Comparison of ENCODE assay signal across 11 cellular contexts in genomic region chr15:66939016-66939415, GRCh38.
DNase-seq lines count a peak whose midpoint lies in the region; ATAC-seq and TF ChIP-seq lines count a peak whose summit lies in the region.
"Had no signal": no experiment of that assay in that cellular context is flagged by ENCODE, and none has a peak within 500 bp of the region (broad histone marks: within the 10 kb centered on the region; RNA-seq: fewer than 3 reads in every experiment).

No MANE protein-coding gene starts in this region.

- 0 out of 2 replicates have a peak overlapping the region, but pooled peaks have one; percentile 6 for H3K23ac ChIP-seq in IMR-90 (ENCODE audit: low read depth, low read length)

- in situ Hi-C loops in IMR-90 (cut with MboI; ENCODE audit: low sequenced_read_pairs): no loop called here

- no peak overlapping the region for H3K14ac ChIP-seq in IMR-90 (replicated peaks; ENCODE audit: low read depth, low read length)

- H3K79me1 ChIP-seq in IMR-90 (ENCODE audit: low read depth in 1 of 2, low read length in 2 of 2): no peaks in the 10 kb centered on the region

- TF ChIP-seq POLR2A in IMR-90 (IDR thresholded peaks at IDR 0.05; ENCODE audit: low read depth, low read length) (no peak), sigmoid colon (IDR thresholded peaks at IDR 0.05) (no peak)

- peaks cover 8% of the 10 kb centered on the region for H3K4me1 Mint-ChIP-seq in endodermal cell
- H3K4me1 Mint-ChIP-seq: CD4-positive, CD25-positive, alpha-beta regulatory T cell had no signal

- no peak overlapping the region for H2BK20ac ChIP-seq in IMR-90 (ENCODE audit: low read depth, low read length)

- no peak overlapping the region for H3K4me3 Mint-ChIP-seq in endodermal cell
- H3K4me3 Mint-ChIP-seq: CD4-positive, CD25-positive, alpha-beta regulatory T cell; HFFc6 had no signal

- no peak for TF ChIP-seq EP300 in sigmoid colon (IDR thresholded peaks at IDR 0.05)

- H3K4me2 ChIP-seq in BLaER1 (peak overlapping the region; percentile 62), IMR-90 (ENCODE audit: low read depth, low read length) (no peak overlapping the region)

- H3K27me3 Mint-ChIP-seq in endodermal cell (ENCODE audit: insufficient read depth): peaks cover 8% of the 10 kb centered on the region
- H3K27me3 Mint-ChIP-seq: CD4-positive, CD25-positive, alpha-beta regulatory T cell had no signal

- no peak overlapping the region for H4K5ac ChIP-seq in IMR-90 (ENCODE audit: low read depth, low read length)

- ATAC-seq in IMR-90 (ENCODE audit: low read depth): no peak

- H3K4me3 ChIP-seq in BLaER1 (no peak overlapping the region), IMR-90 (ENCODE audit: insufficient read depth, low read depth, low read length) (no peak overlapping the region), endodermal cell (ENCODE audit: low read length) (no peak overlapping the region), sigmoid colon (no peak overlapping the region)
- H3K4me3 ChIP-seq: HAP-1 had no signal

- peaks cover 6% of the 10 kb centered on the region; the same call in 1 of the 2 replicates for H3K9me1 ChIP-seq in IMR-90 (ENCODE audit: insufficient read depth, low read length)

- no peak overlapping the region for H3K56ac ChIP-seq in IMR-90 (ENCODE audit: extremely low read depth, insufficient read depth, low read length)

- H3K9me3 Mint-ChIP-seq in endodermal cell: peaks cover 28% of the 10 kb centered on the region

- POLR2A ChIA-PET in IMR-90 (lab: Charles Lee; ENCODE audit: unreplicated experiment): no interaction called here

- dilution Hi-C loops in IMR-90 (cut with HindIII; ENCODE audit: low sequenced_read_pairs, unreplicated experiment): no loop called here

- no peak overlapping the region for H2AK9ac ChIP-seq in IMR-90 (replicated peaks; ENCODE audit: low read depth, low read length, poor library complexity)

- WGBS in IMR-90 (ENCODE audit: extremely low coverage in 2 of 2, insufficient read length in 1 of 2), 2 experiments: 100% methylated on average over 1 of the region's 3 CpGs; no CpG with 5 or more reads in 1 of the 2 experiments
- 97 to 100% methylated on average over 3 of the region's 3 CpGs for WGBS in endodermal cell (ENCODE audit: insufficient coverage in 1 of 2, insufficient read length in 1 of 2), 2 experiments
- 92 to 95% methylated on average over 3 of the region's 3 CpGs for WGBS in sigmoid colon, 2 donors

- H3K4ac ChIP-seq in IMR-90 (ENCODE audit: low read depth, low read length): no peak overlapping the region

- H3K9ac ChIP-seq in BLaER1: no peak overlapping the region
- H3K9ac ChIP-seq in IMR-90 (ENCODE audit: low read depth, low read length): no peak overlapping the region
- no peak overlapping the region for H3K9ac ChIP-seq in endodermal cell (ENCODE audit: extremely low read depth, low read length, poor library complexity, severe bottlenecking)

- H2AK5ac ChIP-seq in IMR-90 (ENCODE audit: low read depth, low read length): 0 out of 2 replicates have a peak overlapping the region, but pooled peaks have one; percentile 9

- no peak overlapping the region for H2BK120ac ChIP-seq in IMR-90 (ENCODE audit: low read depth, low read length)

- TF ChIP-seq CTCF in IMR-90 (conservative IDR thresholded peaks at IDR 0.05; ENCODE audit: low read depth, low read length) (no peak), endodermal cell (conservative IDR thresholded peaks at IDR 0.05) (no peak), sigmoid colon (IDR thresholded peaks at IDR 0.05) (no peak)

- H3K27ac ChIP-seq in BLaER1: no peak overlapping the region
- no peak overlapping the region for H3K27ac ChIP-seq in IMR-90 (ENCODE audit: insufficient read depth, low read length)
- H3K27ac ChIP-seq in endodermal cell (ENCODE audit: low read depth, low read length): no peak overlapping the region
- no peak overlapping the region for H3K27ac ChIP-seq in sigmoid colon

- no peak overlapping the region for H3K18ac ChIP-seq in IMR-90 (ENCODE audit: low read depth, low read length)

- no peak overlapping the region for H2BK5ac ChIP-seq in IMR-90 (ENCODE audit: low read depth, low read length, poor library complexity, severe bottlenecking)

- H2AFZ ChIP-seq in IMR-90 (replicated peaks; ENCODE audit: low read length, poor library complexity): no peak overlapping the region

- no peak overlapping the region for H2BK15ac ChIP-seq in IMR-90 (ENCODE audit: low read depth, low read length)

- no peak overlapping the region for H4K8ac ChIP-seq in IMR-90 (ENCODE audit: low read depth in 2 of 2, low read length in 2 of 2)

- H3K4me1 ChIP-seq in BLaER1 (peaks cover 40% of the 10 kb centered on the region), IMR-90 (ENCODE audit: control insufficient read depth, insufficient read depth, low read length) (peaks cover 13% of the 10 kb centered on the region; the same call in 1 of the 2 replicates), endodermal cell (ENCODE audit: control insufficient read depth, insufficient read depth, low read length) (no peaks in the 10 kb centered on the region), sigmoid colon (peaks cover 0 to 25% (median 14%) of the 10 kb centered on the region in 4 donors)
- H3K4me1 ChIP-seq: HAP-1 had no signal

- no peak for TF ChIP-seq RAD21 in IMR-90 (IDR thresholded peaks at IDR 0.05; ENCODE audit: low read length)

- no peaks in the 10 kb centered on the region for H3K36me3 ChIP-seq in BLaER1
- no peaks in the 10 kb centered on the region for H3K36me3 ChIP-seq in IMR-90 (ENCODE audit: control insufficient read depth, insufficient read depth, low read length)
- H3K36me3 ChIP-seq in endodermal cell (ENCODE audit: control insufficient read depth, insufficient read depth, low read length): no peaks in the 10 kb centered on the region
- H3K36me3 ChIP-seq in sigmoid colon: no peaks in the 10 kb centered on the region
- H3K36me3 ChIP-seq: HAP-1 had no signal

- H4K20me1 ChIP-seq in BLaER1 (no peaks in the 10 kb centered on the region), IMR-90 (ENCODE audit: insufficient read depth, low read length) (no peaks in the 10 kb centered on the region)

- H3K27me3 ChIP-seq in BLaER1 (no peaks in the 10 kb centered on the region), IMR-90 (ENCODE audit: control insufficient read depth, insufficient read depth, low read length) (no peaks in the 10 kb centered on the region), endodermal cell (ENCODE audit: control insufficient read depth, insufficient read depth, low read length, poor library complexity, severe bottlenecking) (no peaks in the 10 kb centered on the region), sigmoid colon (no peaks in the 10 kb centered on the region)

- peaks cover 6% of the 10 kb centered on the region for H3K36me3 Mint-ChIP-seq in endodermal cell (ENCODE audit: low read depth)
- H3K36me3 Mint-ChIP-seq: CD4-positive, CD25-positive, alpha-beta regulatory T cell had no signal

- intact Hi-C loops in IMR-90 (cut with micrococcal nuclease): no loop called here
- intact Hi-C loops in sigmoid colon (cut with DNase I): no loop called here

- CTCF ChIA-PET in IMR-90 (lab: Yijun Ruan, JAX): no interaction called here

- no peak overlapping the region for H3K27ac Mint-ChIP-seq in endodermal cell
- H3K27ac Mint-ChIP-seq: CD4-positive, CD25-positive, alpha-beta regulatory T cell; HFFc6 had no signal

- H3K9me3 ChIP-seq in BLaER1: peaks cover 22% of the 10 kb centered on the region
- peaks cover 2% of the 10 kb centered on the region; the same call in 1 of the 2 replicates for H3K9me3 ChIP-seq in IMR-90 (ENCODE audit: control insufficient read depth, insufficient read depth, low read length)
- H3K9me3 ChIP-seq in endodermal cell (ENCODE audit: control insufficient read depth, low read length): peaks cover 32% of the 10 kb centered on the region
- H3K9me3 ChIP-seq in sigmoid colon: no peaks in the 10 kb centered on the region

- DNase-seq in IMR-90 (no peak), endodermal cell (peak; percentile 5), sigmoid colon (peak; percentile 4), SK-N-DZ (ENCODE audit: low spot score) (no peak), medulla oblongata (ENCODE audit: extremely low spot score) (no peak), T-helper 9 cell (no peak)
- DNase-seq: CD4-positive, CD25-positive, alpha-beta regulatory T cell; GF-D8; HFFc6 had no signal

- BruUV-seq in IMR-90 (replicated peaks; lab: Mats Ljungman, UMichigan): no TSS peak

- H4K91ac ChIP-seq in IMR-90 (ENCODE audit: insufficient read depth, low read depth, low read length): no peak overlapping the region

TF ChIP-seq in IMR-90, 13 proteins besides CTCF, POLR2A, EP300 and RAD21 (continues in another document):
- TF ChIP-seq NFE2L2 (IDR thresholded peaks at IDR 0.05; ENCODE audit: low read depth, low read length): no peak
- TF ChIP-seq SMC3 (IDR thresholded peaks at IDR 0.05; ENCODE audit: low read depth, low read length): no peak
- TF ChIP-seq CEBPB (IDR thresholded peaks at IDR 0.05; ENCODE audit: low read depth, low read length): no peak
- no peak for TF ChIP-seq MXI1 (IDR thresholded peaks at IDR 0.05; ENCODE audit: borderline replicate concordance, low read depth, low read length)
- TF ChIP-seq RFX5 (IDR thresholded peaks at IDR 0.05; ENCODE audit: low read depth, low read length): no peak
- TF ChIP-seq MAZ (IDR thresholded peaks at IDR 0.05; ENCODE audit: borderline replicate concordance, low read depth, low read length): no peak
- TF ChIP-seq CHD1 (IDR thresholded peaks at IDR 0.05; ENCODE audit: low read depth, low read length): no peak
- no peak for TF ChIP-seq FOS (IDR thresholded peaks at IDR 0.05; ENCODE audit: low read depth, low read length)
- no peak for TF ChIP-seq BHLHE40 (IDR thresholded peaks at IDR 0.05; ENCODE audit: low read depth, low read length)
- no peak for TF ChIP-seq MAFK (IDR thresholded peaks at IDR 0.05; ENCODE audit: low read depth, low read length)
- no peak for TF ChIP-seq USF2 (IDR thresholded peaks at IDR 0.05; ENCODE audit: low read depth, low read length)
- TF ChIP-seq ELK1 (IDR thresholded peaks at IDR 0.05; ENCODE audit: borderline replicate concordance, low read depth, low read length): no peak

Comparison
In these comparisons a context has a peak if more than half of its experiments do, and no peak if none do; other contexts are left out.
1. DNase-seq: peak in endodermal cell (single experiment) and sigmoid colon (single experiment); none in IMR-90 (single experiment), SK-N-DZ (single experiment), medulla oblongata (single experiment) and T-helper 9 cell (single experiment).